9 cellular contexts compared by ENCODE assay signal in the genomic region with DNA sequence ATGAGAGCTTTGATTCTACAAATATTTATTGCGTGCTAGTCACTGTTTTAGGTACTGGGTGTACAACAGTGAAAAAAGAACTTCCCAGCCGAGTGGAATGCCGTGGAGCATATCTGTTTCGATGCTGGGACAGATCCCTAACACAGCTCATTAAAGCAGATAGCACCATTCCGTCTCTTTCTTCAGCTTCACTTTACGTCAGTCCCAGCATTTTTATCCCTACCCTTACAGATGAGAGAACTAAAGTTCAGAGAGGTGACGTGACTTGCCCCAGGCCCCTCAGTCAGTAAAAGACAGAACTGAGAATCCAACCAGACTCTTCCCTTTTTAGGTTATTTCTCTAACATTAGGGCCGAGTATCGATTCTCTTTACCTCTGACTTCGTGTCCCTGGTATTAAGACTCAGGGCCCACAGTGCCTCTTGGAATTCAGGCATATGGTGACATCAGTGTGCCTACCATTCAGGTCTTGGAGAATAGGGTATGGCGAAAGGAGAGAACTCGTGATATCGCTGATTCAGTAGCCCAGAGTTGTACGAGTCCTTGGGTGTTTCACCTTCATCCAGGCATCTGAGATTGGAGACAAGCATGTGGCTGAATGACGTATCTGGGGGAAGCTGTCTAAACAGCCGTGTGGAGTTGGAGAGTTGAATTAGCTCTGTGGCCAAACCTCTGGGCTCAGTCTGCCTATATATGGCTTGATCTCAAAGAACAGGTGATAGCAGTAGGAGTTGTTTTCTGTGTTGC. TPM values are rescaled to one million over a fixed set of nuclear protein-coding genes. Genes with fewer than 3 reads are reported as not detected.
A peak's percentile ranks its signal among the peaks of the same experiment; 100 is the strongest.
DNase-seq lines count a peak whose midpoint lies in the region; ATAC-seq and TF ChIP-seq lines count a peak whose summit lies in the region.
"Had no signal": no experiment of that assay in that cellular context is flagged by ENCODE, and none has a peak within 500 bp of the region (broad histone marks: within the 10 kb centered on the region; RNA-seq: fewer than 3 reads in every experiment).

No MANE protein-coding gene starts in this region.

- H3K4me1 Mint-ChIP-seq in T-helper 2 cell treated with Interferon-gamma antibody and Interleukin-4, amounts not matched to agents 5 μg/mL and 100 μg/mL, for 36 hours (ENCODE audit: low read depth): peaks cover 65% of the 10 kb centered on the region
- H3K4me1 Mint-ChIP-seq in endothelial cell (ENCODE audit: unreplicated experiment): peaks cover 83% of the 10 kb centered on the region
- H3K4me1 Mint-ChIP-seq in natural killer cell: peaks cover 83 to 87% of the 10 kb centered on the region in 2 donors

- H3K27me3 ChIP-seq in uterus (no peaks in the 10 kb centered on the region), H7 (ENCODE audit: control insufficient read depth, insufficient read depth, low read length) (no peaks in the 10 kb centered on the region)

- H3K4me3 Mint-ChIP-seq in T-helper 2 cell treated with Interferon-gamma antibody and Interleukin-4, amounts not matched to agents 5 μg/mL and 100 μg/mL, for 36 hours: no peak overlapping the region
- H3K4me3 Mint-ChIP-seq in endothelial cell (ENCODE audit: unreplicated experiment): peak overlapping the region; percentile 42
- H3K4me3 Mint-ChIP-seq in natural killer cell: peak overlapping the region; percentile 77

- H3K4me3 ChIP-seq in uterus (no peak overlapping the region), H7 (ENCODE audit: insufficient read depth, low read depth, low read length) (no peak overlapping the region)

- ATAC-seq in natural killer cell (no peak), HG02763 (IDR thresholded peaks at IDR 0.05; ENCODE audit: unreplicated experiment) (no peak)

- no peak for DNase-seq in T-helper 2 cell treated with Interferon-gamma antibody and Interleukin-4, amounts not matched to agents 5 μg/mL and 100 μg/mL, for 36 hours (ENCODE audit: low spot score)
- DNase-seq in T-helper 2 cell: no peak
- DNase-seq in endothelial cell (ENCODE audit: low spot score): no peak
- no peak for DNase-seq in natural killer cell
- DNase-seq in uterus: peak in 1 of 2 donors; percentile 78
- no peak for DNase-seq in NCI-H1694 (lab: John Stamatoyannopoulos, UW)
- no peak for DNase-seq in H7
- DNase-seq: ACHN had no signal

- peak; percentile 36 to 60 for TF ChIP-seq POLR2A in uterus (IDR thresholded peaks at IDR 0.05)

- TF ChIP-seq CTCF in endothelial cell (IDR thresholded peaks at IDR 0.05; ENCODE audit: unreplicated experiment) (no peak), natural killer cell (IDR thresholded peaks at IDR 0.05) (no peak), uterus (IDR thresholded peaks at IDR 0.05) (no peak)

- H3K27ac Mint-ChIP-seq in T-helper 2 cell treated with Interferon-gamma antibody and Interleukin-4, amounts not matched to agents 5 μg/mL and 100 μg/mL, for 36 hours: peak overlapping the region; percentile 22
- H3K27ac Mint-ChIP-seq in endothelial cell (ENCODE audit: unreplicated experiment): peak overlapping the region; percentile 75
- peak overlapping the region; percentile 98 to 100 for H3K27ac Mint-ChIP-seq in natural killer cell

- intact Hi-C loops in natural killer cell (cut with micrococcal nuclease) (loop anchor here (5.0 kb wide), 3 partner anchors 178 to 258 kb away; partner anchors contain the start of genes MRPS12 and SARS2), uterus (cut with DNase I; ENCODE audit: low total_unique reads) (no loop called here)

- H3K27me3 Mint-ChIP-seq in T-helper 2 cell treated with Interferon-gamma antibody and Interleukin-4, amounts not matched to agents 5 μg/mL and 100 μg/mL, for 36 hours (ENCODE audit: low read depth): no peaks in the 10 kb centered on the region
- H3K27me3 Mint-ChIP-seq in endothelial cell (ENCODE audit: unreplicated experiment) (peaks cover 17% of the 10 kb centered on the region), natural killer cell (ENCODE audit: low read depth in 2 of 2) (no peaks in the 10 kb centered on the region)

- H3K9me3 ChIP-seq in uterus: no peaks in the 10 kb centered on the region

- H3K4me1 ChIP-seq in uterus: peaks cover 0 to 48% of the 10 kb centered on the region in 2 donors

- no peaks in the 10 kb centered on the region for H3K36me3 ChIP-seq in uterus
- peaks cover 2% of the 10 kb centered on the region for H3K36me3 ChIP-seq in H7 (replicated peaks; ENCODE audit: control insufficient read depth, insufficient read depth, low read length)

- peaks cover 28% of the 10 kb centered on the region for H3K36me3 Mint-ChIP-seq in T-helper 2 cell treated with Interferon-gamma antibody and Interleukin-4, amounts not matched to agents 5 μg/mL and 100 μg/mL, for 36 hours (ENCODE audit: low read depth)
- H3K36me3 Mint-ChIP-seq in endothelial cell (ENCODE audit: low read depth, unreplicated experiment) (peaks cover 40% of the 10 kb centered on the region), natural killer cell (no peaks in the 10 kb centered on the region)

- peak overlapping the region; percentile 95 to 100 for H3K27ac ChIP-seq in uterus

- H3K9me3 Mint-ChIP-seq in T-helper 2 cell treated with Interferon-gamma antibody and Interleukin-4, amounts not matched to agents 5 μg/mL and 100 μg/mL, for 36 hours: no peaks in the 10 kb centered on the region
- H3K9me3 Mint-ChIP-seq in endothelial cell (ENCODE audit: unreplicated experiment) (peaks cover 3% of the 10 kb centered on the region), natural killer cell (no peaks in the 10 kb centered on the region)

RNA-seq across cellular contexts. Expression of gene ACTN4, which starts 27.1 kb away (rescaled TPM):
- total RNA-seq in endothelial cell (ENCODE audit: unreplicated experiment) (744 TPM), natural killer cell (100 to 1,000 TPM; 443 to 595 (median 541) TPM), uterus (100 to 1,000 TPM; 259 to 844 (median 429) TPM)
- total RNA-seq in H7 (2014; rRNA removed; shearing (Covaris generic)): 163 and 226 TPM in 2 replicates

RNA-seq across cellular contexts. Expression of gene EIF3K, which starts 55.6 kb away (rescaled TPM):
- 469 TPM for total RNA-seq in endothelial cell (ENCODE audit: unreplicated experiment)
- total RNA-seq in natural killer cell: 100 to 1,000 TPM; 232 to 262 (median 238) TPM
- 100 to 1,000 TPM; 211 to 441 (median 246) TPM for total RNA-seq in uterus
- 408 and 422 TPM in 2 replicates for total RNA-seq in H7 (2014; rRNA removed; shearing (Covaris generic))

RNA-seq across cellular contexts. Expression of gene MAP4K1, which starts 56.8 kb away (rescaled TPM):
- total RNA-seq in endothelial cell (ENCODE audit: unreplicated experiment) (7.5 TPM), natural killer cell (100 to 1,000 TPM; 162 to 201 (median 163) TPM), uterus (1 to 10 TPM in 2 of 4 donors, under 1 TPM in 1, not detected in 1; 0.55 to 4.5 (median 3.6) TPM)
- 8.2 and 13.7 TPM in 2 replicates for total RNA-seq in H7 (2014; rRNA removed; shearing (Covaris generic))

Comparison
In these comparisons a context has a peak if more than half of its experiments do, and no peak if none do; other contexts are left out.
1. H3K27ac Mint-ChIP-seq: peak in every context shown above with its lines; median percentile 99 in natural killer cell; 75 in endothelial cell; 22 in T-helper 2 cell treated with Interferon-gamma antibody and Interleukin-4, amounts not matched to agents 5 μg/mL and 100 μg/mL, for 36 hours.
2. RNA of gene MAP4K1, which starts 56.8 kb away (total RNA-seq): 162 to 201 TPM in natural killer cell; 8.2 to 13.7 TPM in H7, 7.5 TPM in endothelial cell (single experiment) and 0.55 to 4.5 TPM in uterus; every median in the first group is over 10 times any median in the second.